25 cellular contexts compared by ENCODE assay signal in the genomic region with DNA sequence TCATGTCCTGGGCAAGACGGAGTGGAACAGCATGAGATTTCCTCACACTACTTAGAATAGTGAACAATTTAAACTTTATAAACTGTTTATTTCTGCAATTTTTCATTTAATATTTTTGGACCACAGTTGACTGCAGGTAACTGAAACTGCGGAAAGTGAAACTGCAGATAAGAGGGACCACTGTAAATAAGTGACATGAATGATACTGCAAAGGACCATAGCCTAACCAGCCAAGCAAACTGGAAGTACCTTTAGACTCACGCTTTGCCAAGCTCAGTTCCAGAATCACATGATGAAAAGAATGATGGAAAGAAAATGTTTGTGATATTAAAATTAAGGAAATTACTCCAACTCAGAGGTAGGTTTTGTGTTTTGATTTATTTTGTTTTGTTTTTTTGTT.
"Had no signal": no experiment of that assay in that cellular context is flagged by ENCODE, and none has a peak within 500 bp of the region (broad histone marks: within the 10 kb centered on the region; RNA-seq: fewer than 3 reads in every experiment).

No MANE protein-coding gene starts in this region.

- H3K4me1 ChIP-seq: suprapubic skin, tibial artery had no signal

- H3K27ac ChIP-seq: heart left ventricle, suprapubic skin, tibial artery had no signal

- DNase-seq: activated CD4-positive, alpha-beta memory T cell treated with anti-CD3 and anti-CD28 coated beads, Interleukin-2, amount 10 ng/mL, durations not matched to agents 7 days and 5 days; activated CD4-positive, alpha-beta T cell treated with anti-CD3 and anti-CD28 coated beads, Interleukin-2, amount 10 ng/mL, durations not matched to agents 7 days and 5 days; activated CD4-positive, CD25-positive, alpha-beta regulatory T cell treated with anti-CD3 and anti-CD28 coated beads, Interleukin-2, amount 50 U/mL, for 72 hours; activated CD8-positive, alpha-beta memory T cell treated with anti-CD3 and anti-CD28 coated beads, Interleukin-2, amount 50 U/mL, for 48 hours; activated gamma-delta T cell; activated naive CD4-positive, alpha-beta T cell treated with anti-CD3 and anti-CD28 coated beads, Interleukin-2, amount 50 U/mL, for 16 hours; activated T-cell treated with anti-CD3 and anti-CD28 coated beads, Interleukin-2, amount 50 U/mL, for 24 hours; amniotic stem cell; caudate nucleus; foreskin fibroblast; heart left ventricle; hypothalamus; immature natural killer cell; kidney; left colon; mammary epithelial cell; posterior cingulate gyrus; right cardiac atrium; stimulated activated CD4-positive, alpha-beta T cell treated with anti-CD3 and anti-CD28 coated beads, Interleukin-15, amount 100 ng/mL, for 24 hours; stimulated activated CD4-positive, alpha-beta T cell treated with anti-CD3 and anti-CD28 coated beads, Interleukin-2, amount 100 ng/mL, for 24 hours; stimulated activated naive CD4-positive, alpha-beta T cell; T-helper 9 cell; tibial artery had no signal

- H3K36me3 ChIP-seq: heart left ventricle, suprapubic skin, tibial artery had no signal

- H3K4me3 ChIP-seq: heart left ventricle, suprapubic skin, tibial artery had no signal

- ATAC-seq: esophagus mucosa, heart left ventricle, left colon, right cardiac atrium had no signal

- H3K27me3 ChIP-seq: suprapubic skin, tibial artery had no signal

- H3K9me3 ChIP-seq: heart left ventricle, suprapubic skin, tibial artery had no signal
